8 cellular contexts compared by ENCODE assay signal in the genomic region with DNA sequence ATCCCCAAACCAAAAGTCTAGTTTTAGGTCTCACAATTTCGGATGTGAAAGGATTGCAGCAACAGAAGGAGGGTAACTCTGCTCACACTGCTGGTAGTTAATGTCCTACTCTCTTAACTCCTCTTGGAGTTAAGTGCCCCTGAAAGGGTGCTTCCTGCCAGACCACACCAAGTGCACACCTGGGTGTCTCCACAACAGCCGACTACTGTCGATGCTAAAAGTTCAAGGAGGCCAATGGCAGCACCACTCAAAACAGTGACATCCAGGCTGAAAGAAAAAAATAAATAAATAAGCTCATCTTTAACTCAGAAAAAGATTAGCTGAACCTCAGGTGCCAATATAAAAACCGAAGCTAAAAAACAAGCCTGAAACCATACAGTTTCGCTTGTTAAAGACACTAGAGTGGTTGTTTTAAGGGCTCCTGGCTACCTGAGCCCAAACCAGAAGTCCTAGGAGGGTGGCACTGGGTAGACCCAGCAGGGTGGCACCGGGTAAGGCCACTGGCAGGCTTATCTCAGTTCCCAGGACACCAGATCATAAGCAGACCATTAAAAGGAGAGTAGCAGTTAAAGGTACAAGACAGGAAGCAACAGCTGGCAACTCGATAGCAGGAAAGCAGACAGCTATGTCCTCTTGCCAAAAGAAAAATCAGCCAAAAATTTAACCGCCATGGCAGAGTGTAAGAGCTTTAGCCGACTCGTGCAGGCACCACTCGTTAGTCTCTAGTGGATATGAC. TPM values are rescaled to one million over a fixed set of nuclear protein-coding genes. Genes with fewer than 3 reads are reported as not detected.
DNase-seq lines count a peak whose midpoint lies in the region; ATAC-seq, FAIRE-seq and TF ChIP-seq lines count a peak whose summit lies in the region.

No MANE protein-coding gene starts in this region.

- no peak overlapping the region for H2AFZ ChIP-seq in keratinocyte (ENCODE audit: control insufficient read depth, low read length)

- H3K4me1 ChIP-seq in A549, result peaks cover 82% of the 10 kb centered on the region
- peaks cover 58% of the 10 kb centered on the region for H3K4me1 ChIP-seq in keratinocyte (ENCODE audit: control insufficient read depth, extremely low read depth, insufficient read depth, low read length)

- H3K79me2 ChIP-seq in keratinocyte (ENCODE audit: control insufficient read depth, insufficient read depth, low read length), result peaks cover 94% of the 10 kb centered on the region

- TF ChIP-seq RAD21 in A549 (conservative IDR thresholded peaks at IDR 0.05 in 1 of 2, IDR thresholded peaks at IDR 0.05 in 1 of 2), result no peak

- dilution Hi-C loops in keratinocyte (cut with MboI; ENCODE audit: extremely low pct_ligation_motif_present, low sequenced_read_pairs), result loop anchor here (5.0 kb wide), 1 partner anchor 34 kb away; no protein-coding TSS in a partner anchor

- H3K9me3 ChIP-seq in A549 (no peaks in the 10 kb centered on the region), keratinocyte (ENCODE audit: control insufficient read depth, low read depth, low read length) (no peaks in the 10 kb centered on the region)

- peaks cover 31% of the 10 kb centered on the region for H3K9me1 ChIP-seq in keratinocyte (ENCODE audit: control insufficient read depth, extremely low read depth, insufficient read depth, low read length)

- TF ChIP-seq CTCF in A549 (IDR thresholded peaks at IDR 0.05) (no peak), VCaP (conservative IDR thresholded peaks at IDR 0.05) (no peak), keratinocyte (optimal IDR thresholded peaks at IDR 0.05 in 1 of 3, IDR thresholded peaks at IDR 0.05 in 1 of 3, conservative IDR thresholded peaks at IDR 0.05 in 1 of 3; ENCODE audit: extremely low read depth in 1 of 3, insufficient read depth in 2 of 3, low read length in 3 of 3) (no peak), lower leg skin (IDR thresholded peaks at IDR 0.05) (no peak)

- DNase-seq in A549 (ENCODE audit: low read depth in 1 of 2, low spot score in 1 of 2), result no peak
- DNase-seq in keratinocyte (ENCODE audit: low read depth, low spot score), result no peak
- DNase-seq in hippocampal formation (lab: John Stamatoyannopoulos, UW), result no peak
- DNase-seq in Ammon's horn (ENCODE audit: low spot score), result no peak
- no peak for DNase-seq in lower leg skin (ENCODE audit: low spot score in 2 of 2)

- no peaks in the 10 kb centered on the region for H3K27me3 ChIP-seq in keratinocyte (ENCODE audit: control insufficient read depth, extremely low read depth, insufficient read depth, low read length)

- H4K20me1 ChIP-seq in keratinocyte (ENCODE audit: control insufficient read depth, extremely low read depth, insufficient read depth, low read length), result peaks cover 76% of the 10 kb centered on the region

- intact Hi-C loops in lower leg skin (cut with DNase I; ENCODE audit: low total_unique reads), result no loop called here

- no peak for TF ChIP-seq POLR2A in A549 (IDR thresholded peaks at IDR 0.05; ENCODE audit: low read length)
- no peak for TF ChIP-seq POLR2A in lower leg skin (IDR thresholded peaks at IDR 0.05)

- H3K27ac ChIP-seq in A549 (peak overlapping the region; percentile 81 to 88; a peak in 3 of 6 replicates), VCaP (peak overlapping the region; percentile 23), keratinocyte (ENCODE audit: control insufficient read depth, insufficient read depth, low read length) (peak overlapping the region; percentile 52)

- TF ChIP-seq EP300 in A549 (IDR thresholded peaks at IDR 0.05), result no peak

- POLR2A ChIA-PET in A549 (lab: Yijun Ruan, JAX), result interaction anchor here (0.6 kb wide), 1 partner anchor 1432 kb away, joined by 3 read pairs; no protein-coding TSS in a partner anchor

- H3K9ac ChIP-seq in keratinocyte (ENCODE audit: control insufficient read depth, extremely low read depth, insufficient read depth, low read length), result peak overlapping the region; percentile 31

- no peak overlapping the region for H3K4me3 ChIP-seq in A549
- no peak overlapping the region for H3K4me3 ChIP-seq in keratinocyte (ENCODE audit: control insufficient read depth in 2 of 3, extremely low read depth in 1 of 3, insufficient read depth in 2 of 3, low read depth in 1 of 3, low read length in 3 of 3)
- H3K4me3 ChIP-seq in lower leg skin (ENCODE audit: low read depth, poor library complexity, severe bottlenecking), result no peak overlapping the region

- peaks cover 4 to 19% of the 10 kb centered on the region in 2 experiments for H3K36me3 ChIP-seq in keratinocyte (ENCODE audit: control insufficient read depth in 2 of 2, extremely low read depth in 1 of 2, insufficient read depth in 2 of 2, low read length in 2 of 2)

- ATAC-seq in A549, result no peak
- peak; percentile 65 for ATAC-seq in GM19395 (IDR thresholded peaks at IDR 0.05; ENCODE audit: unreplicated experiment)
- ATAC-seq in GM18868 (IDR thresholded peaks at IDR 0.05; ENCODE audit: unreplicated experiment), result no peak

- CTCF ChIA-PET in A549 (lab: Yijun Ruan, JAX), result interaction anchor here (0.6 kb wide), 1 partner anchor 63 kb away, joined by 3 read pairs; no protein-coding TSS in a partner anchor

- FAIRE-seq in A549 (lab: Jason Lieb, UNC) (no peak), keratinocyte (lab: Jason Lieb, UNC) (no peak)

- H3K4me2 ChIP-seq in A549 (peak overlapping the region; percentile 16; the same call in 1 of the 3 replicates), keratinocyte (ENCODE audit: control insufficient read depth, extremely low read depth, insufficient read depth, low read depth, low read length) (peak overlapping the region; percentile 53)

- 86% methylated on average over 11 of the region's 11 CpGs for WGBS in A549 (ENCODE audit: missing lambda C conversion rate)
- 21 to 25% methylated on average over 11 of the region's 11 CpGs for WGBS in lower leg skin, 2 donors

TF ChIP-seq in A549, 52 proteins besides CTCF, POLR2A, EP300 and RAD21:
- TF ChIP-seq TFCP2L1 (CRISPR knock-in tag; IDR thresholded peaks at IDR 0.05) (no peak), GATA3 (IDR thresholded peaks at IDR 0.05; ENCODE audit: borderline replicate concordance) (no peak)

RNA-seq across cellular contexts. Expression of gene BRD4, which starts 39.3 kb away (rescaled TPM):
- 8.3 and 11.8 TPM in 2 replicates for polyA plus RNA-seq in A549 (2011; rRNA removed)
- polyA plus RNA-seq in A549 (2012; cell fraction: cytosol; rRNA removed), result 8.9 and 12.2 TPM in 2 replicates
- polyA plus RNA-seq in A549 (2012; cell fraction: nucleus; rRNA removed), result 21.4 and 21.7 TPM in 2 replicates
- polyA plus RNA-seq in A549 (2017; fragmentation: RNase III; extraction: RNeasy Plus Mini Kit Qiagen cat#74134 plus additional on column Dnase treatment), result 22.5 to 23.3 TPM (median 23.1 TPM) in 3 replicates
- 30.4 and 34.7 TPM in 2 replicates for polyA minus RNA-seq in A549 (2011; rRNA and poly(A)+ RNA removed)
- 3.7 to 9.2 TPM (median 5.5 TPM) in 3 replicates for polyA plus RNA-seq in keratinocyte
- polyA plus RNA-seq in keratinocyte (2011; ENCODE audit: low read depth), result 95.1 TPM
- polyA plus RNA-seq in keratinocyte (2011; cell fraction: cytosol; rRNA removed), result 6.2 and 7.8 TPM in 2 replicates
- polyA plus RNA-seq in keratinocyte (2011; cell fraction: nucleus; rRNA removed), result 22.6 and 30.8 TPM in 2 replicates
- polyA plus RNA-seq in keratinocyte (2012; ENCODE audit: low replicate concordance), result 39.3 and 52.1 TPM in 2 replicates
- polyA minus RNA-seq in keratinocyte, result 14.3 to 144 TPM (median 21.9 TPM) in 3 replicates
- polyA minus RNA-seq in keratinocyte (2011; cell fraction: cytosol; rRNA and poly(A)+ RNA removed), result 15.0 TPM
- 27.1 and 33.9 TPM in 2 replicates for polyA minus RNA-seq in keratinocyte (2011; cell fraction: nucleus; rRNA and poly(A)+ RNA removed)
- total RNA-seq in lower leg skin, result 10 to 100 TPM; 34.8 to 78.6 (median 49.2) TPM

Comparison
In these comparisons a context has a peak if more than half of its experiments do, and no peak if none do; other contexts are left out.
1. H3K27ac ChIP-seq: peak in every context shown above with its lines; median percentile 84 in A549; 52 in keratinocyte; 23 in VCaP.